Comparison of ENCODE assay signal across 9 cellular contexts in genomic region chr5:179023528-179024189, GRCh38. TPM values are rescaled to one million over a fixed set of nuclear protein-coding genes. Genes with fewer than 3 reads are reported as not detected.
A peak's percentile ranks its signal among the peaks of the same experiment; 100 is the strongest.
DNase-seq lines count a peak whose midpoint lies in the region; ATAC-seq and TF ChIP-seq lines count a peak whose summit lies in the region.
"Had no signal": no experiment of that assay in that cellular context is flagged by ENCODE, and none has a peak within 500 bp of the region (broad histone marks: within the 10 kb centered on the region; RNA-seq: fewer than 3 reads in every experiment).

Gene ZNF879 (plus strand): TSS chr5:179023804. CDS start chr5:179025005, 1,201 bp downstream.

- H4K20me1 ChIP-seq in MM.1S (ENCODE audit: insufficient read depth, low read length), result no peaks in the 10 kb centered on the region

- CTCF ChIA-PET in T-cell (lab: Charles Lee), result interaction anchor here in 1 of 2 donors (1.2 kb wide), 1 partner anchor 293 kb away, joined by 4 read pairs; the partner anchor contains the start of gene ZNF354A

- no peak for TF ChIP-seq CTCF in CD14-positive monocyte (IDR thresholded peaks at IDR 0.05)
- no peak for TF ChIP-seq CTCF in MM.1S (IDR thresholded peaks at IDR 0.05; ENCODE audit: low read length)
- no peak for TF ChIP-seq CTCF in adrenal gland (IDR thresholded peaks at IDR 0.05)
- peak in 1 of 3 donors; percentile 13 for TF ChIP-seq CTCF in ovary (IDR thresholded peaks at IDR 0.05)
- TF ChIP-seq CTCF in thoracic aorta (IDR thresholded peaks at IDR 0.05), result no peak

- H3K27ac Mint-ChIP-seq in CD14-positive monocyte (peak within 1 kb of the TSS in 5 of 7 donors; percentile 46 to 87 (median 79)), T-cell (peak within 1 kb of the TSS; percentile 84 to 90)

- ATAC-seq in GM21529 (IDR thresholded peaks at IDR 0.05; ENCODE audit: unreplicated experiment) (peak; percentile 76), T-cell (replicated peaks in 1 of 4) (peak; percentile 93 to 97 (median 95)), thoracic aorta (ENCODE audit: insufficient number of reproducible peaks, low FRiP score, low read depth) (peak; percentile 64)

- H3K9ac ChIP-seq in MM.1S (ENCODE audit: low read length), result no peak within 1 kb of the TSS
- H3K9ac ChIP-seq: KMS-11 had no signal

- H3K27me3 Mint-ChIP-seq in CD14-positive monocyte (ENCODE audit: low read depth in 3 of 3) (peaks cover 3 to 7% (median 7%) of the 10 kb centered on the region in 3 donors), T-cell (no peaks in the 10 kb centered on the region)

- H3K36me3 Mint-ChIP-seq in CD14-positive monocyte, result peaks cover 29 to 37% of the 10 kb centered on the region in 2 donors
- peaks cover 28% of the 10 kb centered on the region for H3K36me3 Mint-ChIP-seq in T-cell

- WGBS in adrenal gland, 4 donors, result 0 to 2% (median 0%) methylated on average over 7 to 72 of the region's 72 CpGs
- WGBS in ovary, 3 donors, result 0 to 1% (median 0%) methylated on average over 69 to 72 of the region's 72 CpGs

- H3K4me3 Mint-ChIP-seq in CD14-positive monocyte (peak within 1 kb of the TSS; percentile 93 to 98), T-cell (peak within 1 kb of the TSS; percentile 87 to 95 (median 92))

- no peaks in the 10 kb centered on the region for H3K27me3 ChIP-seq in MM.1S (replicated peaks; ENCODE audit: insufficient read depth, low read length)
- no peaks in the 10 kb centered on the region for H3K27me3 ChIP-seq in adrenal gland
- no peaks in the 10 kb centered on the region for H3K27me3 ChIP-seq in ovary
- no peaks in the 10 kb centered on the region for H3K27me3 ChIP-seq in thoracic aorta (replicated peaks; ENCODE audit: insufficient read depth)

- POLR2A ChIA-PET in T-cell (lab: Charles Lee), result no interaction called here

- H3F3A ChIP-seq in MM.1S (ENCODE audit: insufficient read depth, low read length), result no peaks in the 10 kb centered on the region

- H3K9me3 ChIP-seq in MM.1S (replicated peaks; ENCODE audit: insufficient read depth, low read length) (no peaks in the 10 kb centered on the region), adrenal gland (replicated peaks in 1 of 3) (peaks cover 0 to 22% (median 0%) of the 10 kb centered on the region in 3 donors), ovary (peaks cover 0 to 21% of the 10 kb centered on the region in 2 donors), thoracic aorta (peaks cover 22% of the 10 kb centered on the region)

- no peaks in the 10 kb centered on the region for H3K9me2 ChIP-seq in MM.1S (replicated peaks; ENCODE audit: insufficient read depth, low read length)

- no peaks in the 10 kb centered on the region for H3K4me1 ChIP-seq in MM.1S (ENCODE audit: low read length)
- peaks cover 0 to 11% of the 10 kb centered on the region in 2 donors for H3K4me1 ChIP-seq in adrenal gland (replicated peaks in 1 of 2)
- peaks cover 5% of the 10 kb centered on the region for H3K4me1 ChIP-seq in ovary (ENCODE audit: insufficient read depth)
- H3K4me1 ChIP-seq in thoracic aorta (ENCODE audit: control insufficient read depth in 1 of 2, low read depth in 2 of 2), result peaks cover 4 to 10% of the 10 kb centered on the region in 2 donors

- H3K9me3 Mint-ChIP-seq in CD14-positive monocyte (peaks cover 32 to 70% (median 63%) of the 10 kb centered on the region in 7 donors), T-cell (peaks cover 7 to 21% (median 16%) of the 10 kb centered on the region in 3 donors)

- H3K36me3 ChIP-seq in MM.1S (replicated peaks; ENCODE audit: insufficient read depth, low read length) (no peaks in the 10 kb centered on the region), adrenal gland (replicated peaks in 1 of 2) (peaks cover 0 to 14% of the 10 kb centered on the region in 2 donors), ovary (peaks cover 2% of the 10 kb centered on the region), thoracic aorta (peaks cover 31% of the 10 kb centered on the region)

- intact Hi-C loops in CD14-positive monocyte (cut with micrococcal nuclease), result loop anchor here (5.0 kb wide), 1 partner anchor 291 kb away; the partner anchor contains the start of gene ZNF354A (in 2 of the 2)
- intact Hi-C loops in adrenal gland (cut with DNase I), result no loop called here
- intact Hi-C loops in cardiac septum (cut with DNase I), result loop anchor here (1.0 to 5.0 kb wide), 4 partner anchors 37 to 396 kb away; partner anchors contain the start of genes CLK4, ZFP2, ZNF354C and ZNF454
- intact Hi-C loops in ovary (cut with DNase I), result no loop called here

- TF ChIP-seq POLR2A in adrenal gland (IDR thresholded peaks at IDR 0.05), result peak in 1 of 2 donors; percentile 53
- TF ChIP-seq POLR2A in ovary (IDR thresholded peaks at IDR 0.05), result peak; percentile 54

- DNase-seq in CD14-positive monocyte (ENCODE audit: low spot score) (peak; percentile 90), MM.1S (peak; percentile 87), T-cell (peak; percentile 89 to 95 (median 92)), adrenal gland (peak; percentile 90 to 97 (median 93)), cardiac septum (ENCODE audit: low spot score) (peak; percentile 95), ovary (peak; percentile 92 to 95 (median 94)), thoracic aorta (ENCODE audit: low spot score) (peak; percentile 76)

- H2AFZ ChIP-seq in MM.1S (ENCODE audit: low read length), result 0 out of 2 replicates have a peak within 1 kb of the TSS, but pooled peaks have one; percentile 35

- H3K79me2 ChIP-seq in MM.1S (ENCODE audit: low read length), result no peaks in the 10 kb centered on the region

- H3K4me1 Mint-ChIP-seq in CD14-positive monocyte, result peaks cover 15% of the 10 kb centered on the region
- H3K4me1 Mint-ChIP-seq in T-cell, result peaks cover 12 to 17% (median 13%) of the 10 kb centered on the region in 3 donors

- H3K27ac ChIP-seq in MM.1S (ENCODE audit: low read length) (no peak within 1 kb of the TSS), adrenal gland (peak within 1 kb of the TSS; percentile 55 to 92 (median 67)), ovary (peak within 1 kb of the TSS; percentile 81 to 83), thoracic aorta (peak within 1 kb of the TSS; percentile 78)
- H3K27ac ChIP-seq: KMS-11 had no signal

- H3K4me2 ChIP-seq in MM.1S (ENCODE audit: low read depth, low read length), result peak within 1 kb of the TSS; percentile 47; the same call in 1 of the 2 replicates
- H3K4me2 ChIP-seq: KMS-11 had no signal

- H3K4me3 ChIP-seq in MM.1S (ENCODE audit: low read length) (peak within 1 kb of the TSS; percentile 47), adrenal gland (peak within 1 kb of the TSS; percentile 16 to 83 (median 38)), ovary (peak within 1 kb of the TSS; percentile 50), thoracic aorta (peak within 1 kb of the TSS; percentile 90)

- TF ChIP-seq EP300 in ovary (IDR thresholded peaks at IDR 0.05), result no peak

RNA-seq across cellular contexts. Expression of gene ZNF879, which starts in this region (rescaled TPM):
- polyA plus RNA-seq in CD14-positive monocyte, result under 1 TPM; 0.61 to 0.71 TPM
- total RNA-seq in T-cell, result 10 to 100 TPM in 3 of 5 donors, 1 to 10 TPM in 2; 6.5 to 15.2 (median 10.7) TPM
- total RNA-seq in adrenal gland, result 1 to 10 TPM in 7 of 8 donors, under 1 TPM in 1; 0.24 to 3.9 (median 3.0) TPM
- 1 to 10 TPM; 1.8 to 3.8 (median 2.8) TPM for polyA plus RNA-seq in adrenal gland
- 3.9 TPM for total RNA-seq in cardiac septum
- 10 to 100 TPM in 1 of 7 donors, 1 to 10 TPM in 6; 2.5 to 12.1 (median 5.8) TPM for total RNA-seq in ovary
- polyA plus RNA-seq in ovary, result 1 to 10 TPM; 2.7 to 3.1 TPM
- 1 to 10 TPM; 2.6 to 6.3 TPM for total RNA-seq in thoracic aorta

Comparison
In these comparisons a context has a peak if more than half of its experiments do, and no peak if none do; other contexts are left out.
1. Peak in DNase-seq in CD14-positive monocyte; RNA of the gene not detected or under 1 TPM.
2. H3K4me3 ChIP-seq: peak in every context shown above with its lines; median percentile 90 in thoracic aorta; 50 in ovary; 47 in MM.1S; 38 in adrenal gland.
3. intact Hi-C loops: an anchor here in CD14-positive monocyte (5.0 kb wide) and cardiac septum (1.0 to 5.0 kb wide); none called in adrenal gland and ovary.